18 cellular contexts compared by ENCODE assay signal in genomic region chr3:17075358-17075757, GRCh38.
A peak's percentile ranks its signal among the peaks of the same experiment; 100 is the strongest.
DNase-seq lines count a peak whose midpoint lies in the region; ATAC-seq and TF ChIP-seq lines count a peak whose summit lies in the region.
"Had no signal": no experiment of that assay in that cellular context is flagged by ENCODE, and none has a peak within 500 bp of the region (broad histone marks: within the 10 kb centered on the region; RNA-seq: fewer than 3 reads in every experiment).

No MANE protein-coding gene starts in this region.

- H3K4me3 ChIP-seq in left ventricle myocardium inferior: no peak overlapping the region
- H3K4me3 ChIP-seq: BLaER1 treated with 17β-estradiol and CSF1 and Interleukin-3, amounts not matched to agents 10 nM and 100 nM; GM12878 had no signal

- POLR2A ChIA-PET in activated CD4-positive, alpha-beta T cell treated with anti-CD3 and anti-CD28 coated beads, Interleukin-2, amount 10 ng/mL, durations not matched to agents 7 days and 5 days (lab: Charles Lee): no interaction called here

- peaks cover 9% of the 10 kb centered on the region for H3K9me3 Mint-ChIP-seq in activated CD4-positive, alpha-beta T cell treated with anti-CD3 and anti-CD28 coated beads, Interleukin-2, amount 10 ng/mL, durations not matched to agents 7 days and 5 days
- H3K9me3 Mint-ChIP-seq in immature natural killer cell: no peaks in the 10 kb centered on the region
- H3K9me3 Mint-ChIP-seq: CD8-positive, alpha-beta memory T cell; H9 had no signal

- H3K27me3 ChIP-seq in left ventricle myocardium inferior (ENCODE audit: low read depth): no peaks in the 10 kb centered on the region
- H3K27me3 ChIP-seq: BLaER1 treated with 17β-estradiol and CSF1 and Interleukin-3, amounts not matched to agents 10 nM and 100 nM had no signal

- no peak overlapping the region for H3K4me3 Mint-ChIP-seq in activated CD4-positive, alpha-beta T cell treated with anti-CD3 and anti-CD28 coated beads, Interleukin-2, amount 10 ng/mL, durations not matched to agents 7 days and 5 days
- peak overlapping the region; percentile 32 to 72 (median 59) for H3K4me3 Mint-ChIP-seq in immature natural killer cell
- H3K4me3 Mint-ChIP-seq: B cell, H9 had no signal

- intact Hi-C loops in left ventricle myocardium inferior (cut with micrococcal nuclease) (no loop called here), Right ventricle myocardium inferior (cut with DNase I) (no loop called here)

- DNase-seq in activated CD4-positive, alpha-beta T cell treated with anti-CD3 and anti-CD28 coated beads, Interleukin-2, amount 10 ng/mL, durations not matched to agents 7 days and 5 days: no peak
- no peak for DNase-seq in activated CD4-positive, alpha-beta T cell treated with anti-CD3 and anti-CD28 coated beads, Interleukin-2, amount 50 U/mL, for 4 hours
- DNase-seq in left ventricle myocardium inferior: no peak
- DNase-seq in Right ventricle myocardium inferior (ENCODE audit: missing footprints): no peak
- DNase-seq in immature natural killer cell: peak; percentile 59 to 64 (median 63)
- DNase-seq in SIG-M5 (lab: John Stamatoyannopoulos, UW): no peak
- DNase-seq: COR-L47, DMS 273 treated with DMSO at 0.1 percent for 48 hours, DMS53, DND-41, EL, H9 had no signal

- H3K27me3 Mint-ChIP-seq in activated CD4-positive, alpha-beta T cell treated with anti-CD3 and anti-CD28 coated beads, Interleukin-2, amount 10 ng/mL, durations not matched to agents 7 days and 5 days: no peaks in the 10 kb centered on the region
- H3K27me3 Mint-ChIP-seq in immature natural killer cell (ENCODE audit: low read depth in 3 of 3): peaks cover 7 to 16% (median 13%) of the 10 kb centered on the region in 3 donors
- H3K27me3 Mint-ChIP-seq: B cell had no signal

- peaks cover 7% of the 10 kb centered on the region for H3K36me3 ChIP-seq in left ventricle myocardium inferior

- H3K4me1 Mint-ChIP-seq in activated CD4-positive, alpha-beta T cell treated with anti-CD3 and anti-CD28 coated beads, Interleukin-2, amount 10 ng/mL, durations not matched to agents 7 days and 5 days: peaks cover 56% of the 10 kb centered on the region
- H3K4me1 Mint-ChIP-seq in immature natural killer cell: peaks cover 68 to 71% of the 10 kb centered on the region in 2 donors

- peak overlapping the region; percentile 3 for H3K27ac ChIP-seq in left ventricle myocardium inferior (replicated peaks)
- H3K27ac ChIP-seq: BLaER1 treated with 17β-estradiol and CSF1 and Interleukin-3, amounts not matched to agents 10 nM and 100 nM had no signal

- H3K4me1 ChIP-seq in left ventricle myocardium inferior: peaks cover 42% of the 10 kb centered on the region
- H3K4me1 ChIP-seq: BLaER1 treated with 17β-estradiol and CSF1 and Interleukin-3, amounts not matched to agents 10 nM and 100 nM had no signal

- no peaks in the 10 kb centered on the region for H3K9me3 ChIP-seq in left ventricle myocardium inferior (replicated peaks)

- CTCF ChIA-PET in activated CD4-positive, alpha-beta T cell treated with anti-CD3 and anti-CD28 coated beads, Interleukin-2, amount 10 ng/mL, durations not matched to agents 7 days and 5 days (lab: Charles Lee): no interaction called here

- H3K36me3 Mint-ChIP-seq in activated CD4-positive, alpha-beta T cell treated with anti-CD3 and anti-CD28 coated beads, Interleukin-2, amount 10 ng/mL, durations not matched to agents 7 days and 5 days (ENCODE audit: low read depth): peaks cover 78% of the 10 kb centered on the region
- H3K36me3 Mint-ChIP-seq in immature natural killer cell: peaks cover 28 to 38% (median 33%) of the 10 kb centered on the region in 3 donors

- no peak for ATAC-seq in Right ventricle myocardium inferior
- no peak for ATAC-seq in GM21786 (IDR thresholded peaks at IDR 0.05; ENCODE audit: unreplicated experiment)
- ATAC-seq: GM12878, HepG2 had no signal

- no peak for TF ChIP-seq CTCF in left ventricle myocardium inferior (IDR thresholded peaks at IDR 0.05; ENCODE audit: borderline replicate concordance)

- H3K27ac Mint-ChIP-seq in activated CD4-positive, alpha-beta T cell treated with anti-CD3 and anti-CD28 coated beads, Interleukin-2, amount 10 ng/mL, durations not matched to agents 7 days and 5 days: peak overlapping the region; percentile 20
- H3K27ac Mint-ChIP-seq in immature natural killer cell: peak overlapping the region; percentile 83 to 94 (median 90)
- H3K27ac Mint-ChIP-seq: B cell, H9 had no signal

Comparison
In these comparisons a context has a peak if more than half of its experiments do, and no peak if none do; other contexts are left out.
1. DNase-seq: peak in immature natural killer cell (3 of 3); none in activated CD4-positive, alpha-beta T cell treated with anti-CD3 and anti-CD28 coated beads, Interleukin-2, amount 10 ng/mL, durations not matched to agents 7 days and 5 days (single experiment), activated CD4-positive, alpha-beta T cell treated with anti-CD3 and anti-CD28 coated beads, Interleukin-2, amount 50 U/mL, for 4 hours (0 of 2), left ventricle myocardium inferior (single experiment), Right ventricle myocardium inferior (single experiment) and SIG-M5 (single experiment).